ENCODE assay signal across 3 cellular contexts in the genomic region with DNA sequence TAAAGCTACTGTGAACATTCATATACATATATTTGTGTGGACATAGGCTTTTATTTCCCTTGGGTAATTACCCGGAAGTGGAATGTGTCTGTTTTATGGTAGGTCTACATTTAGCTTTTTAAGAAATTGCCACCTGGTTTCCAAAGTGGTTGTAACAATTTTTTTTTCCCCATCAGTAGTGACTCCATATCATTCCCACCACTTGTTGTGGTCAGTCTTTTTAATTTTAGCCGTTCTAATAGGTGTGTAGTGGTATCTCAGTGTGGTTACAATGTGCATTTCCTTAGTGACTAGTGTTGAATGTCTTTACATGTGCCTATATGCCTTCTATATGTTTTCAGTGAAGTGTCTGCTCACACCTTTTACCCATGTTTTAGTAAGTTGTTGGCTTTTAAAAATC.
"Had no signal": no experiment of that assay in that cellular context is flagged by ENCODE, and none has a peak within 500 bp of the region (broad histone marks: within the 10 kb centered on the region; RNA-seq: fewer than 3 reads in every experiment).

No MANE protein-coding gene starts in this region.

- ATAC-seq: GM12878 had no signal

- DNase-seq: GDM1, GF-D8 had no signal

- H3K4me3 ChIP-seq: GM12878 had no signal
